In the genomic region with DNA sequence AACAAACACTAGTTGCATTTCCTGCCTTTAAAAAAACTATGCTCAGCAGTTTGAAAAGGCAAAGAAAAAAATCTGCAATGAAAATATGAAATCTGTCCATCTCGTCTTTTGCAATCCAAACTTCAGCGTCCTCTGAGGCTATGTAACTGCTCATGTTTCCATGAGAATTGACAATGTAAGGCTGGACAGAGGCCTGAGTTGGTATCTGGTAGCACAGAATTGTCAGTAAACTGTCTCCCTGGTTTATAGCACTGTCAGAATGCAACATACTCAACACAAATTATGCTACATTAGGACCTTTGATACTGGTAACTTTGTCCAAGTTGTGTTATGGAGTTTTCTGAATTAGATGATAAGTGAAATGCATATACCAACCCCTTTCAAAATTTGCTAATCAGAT, we compare ENCODE assay signal across 2 cellular contexts.
TF ChIP-seq lines count a peak whose summit lies in the region.

No MANE protein-coding gene starts in this region.

TF ChIP-seq in SK-N-SH treated with all-trans-retinoic acid at 6 μM for 48 hours, 23 proteins besides CTCF, POLR2A, EP300 and RAD21 (continued from another document):
- TF ChIP-seq, protein P1, sequence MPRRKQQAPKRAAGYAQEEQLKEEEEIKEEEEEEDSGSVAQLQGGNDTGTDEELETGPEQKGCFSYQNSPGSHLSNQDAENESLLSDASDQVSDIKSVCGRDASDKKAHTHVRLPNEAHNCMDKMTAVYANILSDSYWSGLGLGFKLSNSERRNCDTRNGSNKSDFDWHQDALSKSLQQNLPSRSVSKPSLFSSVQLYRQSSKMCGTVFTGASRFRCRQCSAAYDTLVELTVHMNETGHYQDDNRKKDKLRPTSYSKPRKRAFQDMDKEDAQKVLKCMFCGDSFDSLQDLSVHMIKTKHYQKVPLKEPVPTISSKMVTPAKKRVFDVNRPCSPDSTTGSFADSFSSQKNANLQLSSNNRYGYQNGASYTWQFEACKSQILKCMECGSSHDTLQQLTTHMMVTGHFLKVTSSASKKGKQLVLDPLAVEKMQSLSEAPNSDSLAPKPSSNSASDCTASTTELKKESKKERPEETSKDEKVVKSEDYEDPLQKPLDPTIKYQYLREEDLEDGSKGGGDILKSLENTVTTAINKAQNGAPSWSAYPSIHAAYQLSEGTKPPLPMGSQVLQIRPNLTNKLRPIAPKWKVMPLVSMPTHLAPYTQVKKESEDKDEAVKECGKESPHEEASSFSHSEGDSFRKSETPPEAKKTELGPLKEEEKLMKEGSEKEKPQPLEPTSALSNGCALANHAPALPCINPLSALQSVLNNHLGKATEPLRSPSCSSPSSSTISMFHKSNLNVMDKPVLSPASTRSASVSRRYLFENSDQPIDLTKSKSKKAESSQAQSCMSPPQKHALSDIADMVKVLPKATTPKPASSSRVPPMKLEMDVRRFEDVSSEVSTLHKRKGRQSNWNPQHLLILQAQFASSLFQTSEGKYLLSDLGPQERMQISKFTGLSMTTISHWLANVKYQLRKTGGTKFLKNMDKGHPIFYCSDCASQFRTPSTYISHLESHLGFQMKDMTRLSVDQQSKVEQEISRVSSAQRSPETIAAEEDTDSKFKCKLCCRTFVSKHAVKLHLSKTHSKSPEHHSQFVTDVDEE (CRISPR knock-in tag; IDR thresholded peaks at IDR 0.05): peak; percentile 86
- no peak for TF ChIP-seq ZNF70 (CRISPR knock-in tag; IDR thresholded peaks at IDR 0.05)
- TF ChIP-seq ZNF8 (CRISPR knock-in tag; IDR thresholded peaks at IDR 0.05): no peak
- TF ChIP-seq ZC3H10 (CRISPR knock-in tag; IDR thresholded peaks at IDR 0.05): peak; percentile 63
- TF ChIP-seq SNAI2 (CRISPR knock-in tag; IDR thresholded peaks at IDR 0.05): no peak
- TF ChIP-seq ESRRG (CRISPR knock-in tag; IDR thresholded peaks at IDR 0.05): no peak
- no peak for TF ChIP-seq OSR1 (CRISPR knock-in tag; IDR thresholded peaks at IDR 0.05)
- TF ChIP-seq ZNF565 (CRISPR knock-in tag; conservative IDR thresholded peaks at IDR 0.05; ENCODE audit: low read depth): no peak
- TF ChIP-seq, protein P2, sequence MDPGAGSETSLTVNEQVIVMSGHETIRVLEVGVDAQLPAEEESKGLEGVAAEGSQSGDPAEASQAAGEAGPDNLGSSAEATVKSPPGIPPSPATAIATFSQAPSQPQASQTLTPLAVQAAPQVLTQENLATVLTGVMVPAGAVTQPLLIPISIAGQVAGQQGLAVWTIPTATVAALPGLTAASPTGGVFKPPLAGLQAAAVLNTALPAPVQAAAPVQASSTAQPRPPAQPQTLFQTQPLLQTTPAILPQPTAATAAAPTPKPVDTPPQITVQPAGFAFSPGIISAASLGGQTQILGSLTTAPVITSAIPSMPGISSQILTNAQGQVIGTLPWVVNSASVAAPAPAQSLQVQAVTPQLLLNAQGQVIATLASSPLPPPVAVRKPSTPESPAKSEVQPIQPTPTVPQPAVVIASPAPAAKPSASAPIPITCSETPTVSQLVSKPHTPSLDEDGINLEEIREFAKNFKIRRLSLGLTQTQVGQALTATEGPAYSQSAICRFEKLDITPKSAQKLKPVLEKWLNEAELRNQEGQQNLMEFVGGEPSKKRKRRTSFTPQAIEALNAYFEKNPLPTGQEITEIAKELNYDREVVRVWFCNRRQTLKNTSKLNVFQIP (CRISPR knock-in tag; IDR thresholded peaks at IDR 0.05; ENCODE audit: borderline replicate concordance, low read depth): no peak
- peak; percentile 24; the same call in 1 of the 2 replicates for TF ChIP-seq TOX (CRISPR knock-in tag; IDR thresholded peaks at IDR 0.05; ENCODE audit: borderline replicate concordance)
- no peak for TF ChIP-seq BACH2 (CRISPR knock-in tag; IDR thresholded peaks at IDR 0.05; ENCODE audit: borderline replicate concordance)
- TF ChIP-seq, protein P3, sequence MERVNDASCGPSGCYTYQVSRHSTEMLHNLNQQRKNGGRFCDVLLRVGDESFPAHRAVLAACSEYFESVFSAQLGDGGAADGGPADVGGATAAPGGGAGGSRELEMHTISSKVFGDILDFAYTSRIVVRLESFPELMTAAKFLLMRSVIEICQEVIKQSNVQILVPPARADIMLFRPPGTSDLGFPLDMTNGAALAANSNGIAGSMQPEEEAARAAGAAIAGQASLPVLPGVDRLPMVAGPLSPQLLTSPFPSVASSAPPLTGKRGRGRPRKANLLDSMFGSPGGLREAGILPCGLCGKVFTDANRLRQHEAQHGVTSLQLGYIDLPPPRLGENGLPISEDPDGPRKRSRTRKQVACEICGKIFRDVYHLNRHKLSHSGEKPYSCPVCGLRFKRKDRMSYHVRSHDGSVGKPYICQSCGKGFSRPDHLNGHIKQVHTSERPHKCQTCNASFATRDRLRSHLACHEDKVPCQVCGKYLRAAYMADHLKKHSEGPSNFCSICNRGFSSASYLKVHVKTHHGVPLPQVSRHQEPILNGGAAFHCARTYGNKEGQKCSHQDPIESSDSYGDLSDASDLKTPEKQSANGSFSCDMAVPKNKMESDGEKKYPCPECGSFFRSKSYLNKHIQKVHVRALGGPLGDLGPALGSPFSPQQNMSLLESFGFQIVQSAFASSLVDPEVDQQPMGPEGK (CRISPR knock-in tag; IDR thresholded peaks at IDR 0.05; ENCODE audit: borderline replicate concordance): no peak; the same call in 1 of the 2 replicates
- TF ChIP-seq CSDC2 (CRISPR knock-in tag; IDR thresholded peaks at IDR 0.05): no peak
- TF ChIP-seq TCF4 (CRISPR knock-in tag; IDR thresholded peaks at IDR 0.05; ENCODE audit: borderline replicate concordance): peak; percentile 27; the same call in 1 of the 2 replicates
- TF ChIP-seq, protein P4, sequence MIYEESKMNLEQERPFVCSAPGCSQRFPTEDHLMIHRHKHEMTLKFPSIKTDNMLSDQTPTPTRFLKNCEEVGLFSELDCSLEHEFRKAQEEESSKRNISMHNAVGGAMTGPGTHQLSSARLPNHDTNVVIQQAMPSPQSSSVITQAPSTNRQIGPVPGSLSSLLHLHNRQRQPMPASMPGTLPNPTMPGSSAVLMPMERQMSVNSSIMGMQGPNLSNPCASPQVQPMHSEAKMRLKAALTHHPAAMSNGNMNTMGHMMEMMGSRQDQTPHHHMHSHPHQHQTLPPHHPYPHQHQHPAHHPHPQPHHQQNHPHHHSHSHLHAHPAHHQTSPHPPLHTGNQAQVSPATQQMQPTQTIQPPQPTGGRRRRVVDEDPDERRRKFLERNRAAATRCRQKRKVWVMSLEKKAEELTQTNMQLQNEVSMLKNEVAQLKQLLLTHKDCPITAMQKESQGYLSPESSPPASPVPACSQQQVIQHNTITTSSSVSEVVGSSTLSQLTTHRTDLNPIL (CRISPR knock-in tag; IDR thresholded peaks at IDR 0.05; ENCODE audit: low read depth): 0 out of 2 replicates have a peak, but pooled peaks have one; percentile 30

TF ChIP-seq in WTC11, 78 proteins besides CTCF, POLR2A, EP300 and RAD21 (continued from another document):
- no peak for TF ChIP-seq TP53 (CRISPR knock-in tag; IDR thresholded peaks at IDR 0.05)
- no peak for TF ChIP-seq PRRX2 (CRISPR knock-in tag; IDR thresholded peaks at IDR 0.05)
- TF ChIP-seq ETV6 (CRISPR knock-in tag; IDR thresholded peaks at IDR 0.05): no peak
